In genomic region chr10:75107756-75108683, GRCh38 we compare ENCODE assay signal across 14 cellular contexts. TPM values are rescaled to one million over a fixed set of nuclear protein-coding genes. Genes with fewer than 3 reads are reported as not detected.
DNase-seq lines count a peak whose midpoint lies in the region; ATAC-seq and TF ChIP-seq lines count a peak whose summit lies in the region.
"Had no signal": no experiment of that assay in that cellular context is flagged by ENCODE, and none has a peak within 500 bp of the region (broad histone marks: within the 10 kb centered on the region; RNA-seq: fewer than 3 reads in every experiment).

No MANE protein-coding gene starts in this region.

- H3K4me3 ChIP-seq in GM23338 (no peak overlapping the region), NB4 (ENCODE audit: low read depth, low read length) (no peak overlapping the region), hepatocyte (no peak overlapping the region)
- H3K4me3 ChIP-seq: adrenal gland, colonic mucosa had no signal

- no peaks in the 10 kb centered on the region for H3K9me2 ChIP-seq in GM23338 (ENCODE audit: insufficient read depth)
- no peaks in the 10 kb centered on the region for H3K9me2 ChIP-seq in hepatocyte (replicated peaks; ENCODE audit: insufficient read depth)

- H4K20me1 ChIP-seq in GM23338 (replicated peaks; ENCODE audit: insufficient read depth) (no peaks in the 10 kb centered on the region; the same call in 1 of the 2 replicates), hepatocyte (ENCODE audit: insufficient read depth, poor library complexity, severe bottlenecking) (no peaks in the 10 kb centered on the region)

- no peak overlapping the region; the same call in 2 of the 3 replicates for H3K4me3 Mint-ChIP-seq in GM23338
- H3K4me3 Mint-ChIP-seq: stimulated activated naive CD8-positive, alpha-beta T cell treated with anti-CD3 and anti-CD28 coated beads, Interleukin-15, Interleukin-2, amounts not matched to agents 100 ng/mL and 50 ng/mL, for 24 hours had no signal

- H3K36me3 ChIP-seq in GM23338 (ENCODE audit: insufficient read depth) (no peaks in the 10 kb centered on the region), hepatocyte (replicated peaks; ENCODE audit: insufficient read depth, low read depth) (no peaks in the 10 kb centered on the region)
- H3K36me3 ChIP-seq: adrenal gland, colonic mucosa had no signal

- H3K4me1 Mint-ChIP-seq in GM23338: peaks cover 42% of the 10 kb centered on the region

- ATAC-seq in GM23338: no peak
- no peak for ATAC-seq in HG02588 (IDR thresholded peaks at IDR 0.05; ENCODE audit: unreplicated experiment)
- ATAC-seq: SK-N-SH treated with all-trans-retinoic acid at 6 μM for 48 hours had no signal

- no peak overlapping the region; the same call in 1 of the 2 replicates for H3K27ac Mint-ChIP-seq in GM23338
- H3K27ac Mint-ChIP-seq: stimulated activated naive CD8-positive, alpha-beta T cell treated with anti-CD3 and anti-CD28 coated beads, Interleukin-15, Interleukin-2, amounts not matched to agents 100 ng/mL and 50 ng/mL, for 24 hours had no signal

- H3K79me2 ChIP-seq in GM23338 (replicated peaks; ENCODE audit: insufficient read depth) (peaks cover 10% of the 10 kb centered on the region), hepatocyte (peaks cover 5% of the 10 kb centered on the region)

- no peaks in the 10 kb centered on the region for H3K9me3 ChIP-seq in hepatocyte (ENCODE audit: low read depth)
- H3K9me3 ChIP-seq: adrenal gland, colonic mucosa had no signal

- H3K27me3 Mint-ChIP-seq in GM23338 (ENCODE audit: insufficient read depth, low read depth, poor library complexity): peaks cover 6% of the 10 kb centered on the region
- H3K27me3 Mint-ChIP-seq: stimulated activated naive CD8-positive, alpha-beta T cell treated with anti-CD3 and anti-CD28 coated beads, Interleukin-15, Interleukin-2, amounts not matched to agents 100 ng/mL and 50 ng/mL, for 24 hours had no signal

- peaks cover 28% of the 10 kb centered on the region for H3F3A ChIP-seq in GM23338 (replicated peaks; ENCODE audit: low read depth)

- peaks cover 17% of the 10 kb centered on the region for H3K4me1 ChIP-seq in GM23338 (ENCODE audit: insufficient read depth)
- peaks cover 5% of the 10 kb centered on the region for H3K4me1 ChIP-seq in hepatocyte (ENCODE audit: insufficient read depth)
- H3K4me1 ChIP-seq: colonic mucosa had no signal

- H3K27me3 ChIP-seq in GM23338 (ENCODE audit: insufficient read depth) (no peaks in the 10 kb centered on the region), hepatocyte (no peaks in the 10 kb centered on the region)
- H3K27me3 ChIP-seq: adrenal gland, colonic mucosa had no signal

- H3K9me3 Mint-ChIP-seq in GM23338: no peaks in the 10 kb centered on the region; the same call in 2 of the 3 replicates
- H3K9me3 Mint-ChIP-seq: stimulated activated naive CD8-positive, alpha-beta T cell treated with anti-CD3 and anti-CD28 coated beads, Interleukin-15, Interleukin-2, amounts not matched to agents 100 ng/mL and 50 ng/mL, for 24 hours had no signal

- peak overlapping the region; percentile 90 for H2AFZ ChIP-seq in GM23338
- H2AFZ ChIP-seq in hepatocyte: peak overlapping the region; percentile 24

- 91% methylated on average over 25 of the region's 25 CpGs for WGBS in hepatocyte (ENCODE audit: low lambda C conversion rate, missing lambda C conversion rate)

- no peak for TF ChIP-seq POLR2A in NB4 (IDR thresholded peaks at IDR 0.05; ENCODE audit: extremely low read depth, insufficient read length)

- H3K4me2 ChIP-seq in GM23338: no peak overlapping the region
- no peak overlapping the region for H3K4me2 ChIP-seq in hepatocyte

- TF ChIP-seq CTCF in GM23338 (conservative IDR thresholded peaks at IDR 0.05; ENCODE audit: low read depth in 2 of 2): no peak
- TF ChIP-seq CTCF in NB4 (IDR thresholded peaks at IDR 0.05; ENCODE audit: low read depth, low read length): no peak
- no peak for TF ChIP-seq CTCF in hepatocyte (IDR thresholded peaks at IDR 0.05; ENCODE audit: poor library complexity)

- H3K27ac ChIP-seq in GM23338 (ENCODE audit: low read depth) (no peak overlapping the region), hepatocyte (peak overlapping the region; percentile 40)
- H3K27ac ChIP-seq: adrenal gland, colonic mucosa, VCaP had no signal

- DNase-seq in GM23338 (ENCODE audit: low spot score) (no peak), NB4 (ENCODE audit: low read depth) (peak; percentile 25), hepatocyte (ENCODE audit: low spot score) (no peak), renal cortical epithelial cell (ENCODE audit: low read depth) (peak; percentile 21), medulla oblongata (ENCODE audit: extremely low spot score) (no peak), NOMO-1 treated with dmso at 0.1 percent for 144 hours (lab: John Stamatoyannopoulos, UW; ENCODE audit: unreplicated experiment) (no peak)
- DNase-seq: C1 segment of cervical spinal cord, colonic mucosa, midbrain had no signal

- no peaks in the 10 kb centered on the region for H3K36me3 Mint-ChIP-seq in GM23338 (ENCODE audit: low read depth)

TF ChIP-seq in GM23338, 12 proteins besides CTCF, POLR2A, EP300 and RAD21:
- TF ChIP-seq JUNB (IDR thresholded peaks at IDR 0.05; ENCODE audit: unreplicated experiment) (no peak), EZH2 (IDR thresholded peaks at IDR 0.05; ENCODE audit: low read depth, unreplicated experiment) (no peak), ZNF462 (CRISPR knock-in tag; IDR thresholded peaks at IDR 0.05) (no peak), NANOG (IDR thresholded peaks at IDR 0.05; ENCODE audit: borderline replicate concordance) (no peak), ZNF331 (CRISPR knock-in tag; IDR thresholded peaks at IDR 0.05; ENCODE audit: low read depth) (no peak), ZNF114 (CRISPR knock-in tag; IDR thresholded peaks at IDR 0.05) (no peak), POLR2AphosphoS5 (IDR thresholded peaks at IDR 0.05; ENCODE audit: low read depth) (no peak)

RNA-seq across cellular contexts. Expression of gene SAMD8, which starts 3.4 kb away (rescaled TPM):
- total RNA-seq in GM23338 (2014; rRNA removed; shearing (Covaris generic)): 26.4 and 28.4 TPM in 2 replicates
- 6.4 and 7.8 TPM in 2 replicates for polyA plus RNA-seq in GM23338 (2016; fragmentation: Nextera tagmentation; extraction: Ambion mirVana)
- total RNA-seq in hepatocyte: 26.8 and 29.2 TPM in 2 replicates
- polyA plus RNA-seq in hepatocyte: 9.6 and 10.7 TPM in 2 replicates
- 36.4 and 41.3 TPM in 2 replicates for total RNA-seq in renal cortical epithelial cell

Comparison
In these comparisons a context has a peak if more than half of its experiments do, and no peak if none do; other contexts are left out.
1. DNase-seq: peak in NB4 (single experiment) and renal cortical epithelial cell (single experiment); none in GM23338 (single experiment), hepatocyte (single experiment), medulla oblongata (single experiment) and NOMO-1 treated with dmso at 0.1 percent for 144 hours (single experiment).